8 cellular contexts compared by ENCODE assay signal in the genomic region with DNA sequence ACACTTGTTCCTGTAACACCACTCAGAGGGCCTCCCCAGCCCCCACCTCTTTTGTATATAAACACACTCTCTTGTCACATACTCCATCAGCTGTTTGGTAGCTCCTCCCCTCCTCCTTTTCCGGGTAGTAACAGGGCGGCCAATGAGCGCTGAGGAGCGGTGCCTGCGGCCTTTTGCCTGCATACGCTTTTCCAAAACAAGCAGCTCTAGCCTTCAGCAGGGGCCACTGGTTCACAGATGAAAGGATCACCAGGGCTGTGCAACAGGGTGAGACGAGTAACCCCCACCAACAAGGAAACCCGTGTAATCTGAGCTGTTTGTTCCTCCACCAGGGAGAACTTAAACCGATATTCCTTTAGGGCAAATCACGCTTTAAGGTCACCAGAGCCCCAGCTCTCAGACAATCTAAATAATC.
A peak's percentile ranks its signal among the peaks of the same experiment; 100 is the strongest.
DNase-seq lines count a peak whose midpoint lies in the region; ATAC-seq and TF ChIP-seq lines count a peak whose summit lies in the region.

No MANE protein-coding gene starts in this region.

- TF ChIP-seq CTCF in choroid plexus epithelial cell (conservative IDR thresholded peaks at IDR 0.05; ENCODE audit: low read depth, low read length): no peak

- peak; percentile 44 for DNase-seq in NOMO-1 treated with DMSO at 0.1 percent for 48 hours (lab: John Stamatoyannopoulos, UW; ENCODE audit: unreplicated experiment)
- DNase-seq in NOMO-1 treated with dmso at 0.1 percent for 144 hours (lab: John Stamatoyannopoulos, UW; ENCODE audit: unreplicated experiment): no peak
- DNase-seq in NCI-H2171 (lab: John Stamatoyannopoulos, UW): peak; percentile 73
- DNase-seq in activated CD4-positive, alpha-beta T cell treated with anti-CD3 and anti-CD28 coated beads for 1 hour: peak; percentile 76
- DNase-seq in choroid plexus epithelial cell (ENCODE audit: low read depth): peak; percentile 98
- peak; percentile 96 for DNase-seq in kidney tubule cell (ENCODE audit: low spot score)
- DNase-seq in stimulated activated CD4-positive, alpha-beta T cell treated with anti-CD3 and anti-CD28 coated beads, Interleukin-1b, Interleukin-23, amount 100 ng/mL, for 1 hour (ENCODE audit: low read depth in 2 of 2): peak; percentile 24 to 57

- H3K4me3 ChIP-seq in choroid plexus epithelial cell (ENCODE audit: low read depth, low read length): peak overlapping the region; percentile 85

- peak; percentile 50 for ATAC-seq in HG03025 (IDR thresholded peaks at IDR 0.05; ENCODE audit: low FRiP score, unreplicated experiment)
